ENCODE assay signal across 19 cellular contexts in the genomic region with DNA sequence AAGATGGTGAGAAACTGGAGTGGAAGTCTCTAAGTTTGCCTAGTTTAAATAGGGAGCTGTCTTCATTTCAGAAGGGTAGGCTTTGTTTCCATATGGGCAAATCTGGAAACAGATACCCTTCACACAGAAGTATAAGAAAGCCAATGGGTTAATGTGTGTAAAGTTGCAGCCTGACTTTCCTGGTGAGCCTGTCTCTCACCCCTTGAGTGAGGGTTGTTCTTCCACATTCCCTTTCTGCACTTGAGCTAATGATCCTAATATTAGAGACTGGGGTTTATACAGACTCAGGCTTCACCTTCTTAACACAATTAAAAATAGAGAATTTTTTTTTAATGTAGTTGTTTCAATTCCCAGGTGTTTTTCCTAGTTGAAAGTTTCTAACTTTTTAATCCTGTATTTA.
DNase-seq lines count a peak whose midpoint lies in the region; TF ChIP-seq lines count a peak whose summit lies in the region.
"Had no signal": no experiment of that assay in that cellular context is flagged by ENCODE, and none has a peak within 500 bp of the region (broad histone marks: within the 10 kb centered on the region; RNA-seq: fewer than 3 reads in every experiment).

No MANE protein-coding gene starts in this region.

- H3K79me2 ChIP-seq in PC-9 (ENCODE audit: low read depth), result peaks cover 54% of the 10 kb centered on the region

- no peak overlapping the region for H3K4me3 Mint-ChIP-seq in progenitor cell of endocrine pancreas (ENCODE audit: low read depth)
- H3K4me3 Mint-ChIP-seq: CD8-positive, alpha-beta T cell; HFFc6 had no signal

- no peak for TF ChIP-seq CTCF in A673 (conservative IDR thresholded peaks at IDR 0.05; ENCODE audit: low read depth, low read length)
- TF ChIP-seq CTCF in PC-9 (conservative IDR thresholded peaks at IDR 0.05), result no peak
- no peak for TF ChIP-seq CTCF in progenitor cell of endocrine pancreas (IDR thresholded peaks at IDR 0.05; ENCODE audit: unreplicated experiment)

- no peaks in the 10 kb centered on the region for H3K9me3 ChIP-seq in A673 (ENCODE audit: low read depth, low read length, poor library complexity, severe bottlenecking)
- H3K9me3 ChIP-seq in PC-9 (ENCODE audit: insufficient read depth, low read depth), result no peaks in the 10 kb centered on the region
- H3K9me3 ChIP-seq: MG63 had no signal

- POLR2A ChIA-PET in A673 (lab: Charles Lee; ENCODE audit: low non-redundant PET) (no interaction called here), PC-9 (lab: Charles Lee; ENCODE audit: unreplicated experiment) (interaction anchor here (0.5 kb wide), 1 partner anchor 182 kb away, joined by 4 read pairs; no protein-coding TSS in a partner anchor)

- H4K20me1 ChIP-seq in PC-9 (ENCODE audit: insufficient read depth), result peaks cover 8% of the 10 kb centered on the region; the same call in 1 of the 2 replicates

- DNase-seq in A673 (ENCODE audit: low spot score) (no peak), PC-9 (no peak), islet precursor cell (peak; percentile 6), progenitor cell of endocrine pancreas (ENCODE audit: low spot score, unreplicated experiment) (no peak), HCEC 1CT (no peak), NCI-H2029 (lab: John Stamatoyannopoulos, UW) (no peak)
- no peak for DNase-seq in activated naive CD4-positive, alpha-beta T cell treated with anti-CD3 and anti-CD28 coated beads, Interleukin-2, amount 50 U/mL, for 16 hours
- DNase-seq in activated CD4-positive, alpha-beta T cell treated with anti-CD3 and anti-CD28 coated beads for 4 hours, result no peak
- DNase-seq: ACHN; CD8-positive, alpha-beta T cell; DMS 273 treated with DMSO at 0.1 percent for 48 hours; HFFc6; MG63; NCI-H1105; NCI-H187; NCI-H446 treated with DMSO at 0.1 percent for 48 hours; NCI-H774; Right ventricle myocardium superior had no signal

- H3K4me1 ChIP-seq in A673 (ENCODE audit: insufficient read depth, low read length, poor library complexity, severe bottlenecking), result peaks cover 22% of the 10 kb centered on the region
- peaks cover 18% of the 10 kb centered on the region for H3K4me1 ChIP-seq in PC-9 (replicated peaks; ENCODE audit: insufficient read depth)

- H3K4me1 Mint-ChIP-seq in progenitor cell of endocrine pancreas (ENCODE audit: low read depth), result peaks cover 37% of the 10 kb centered on the region

- H3K27ac ChIP-seq in A673 (ENCODE audit: low read depth, low read length, poor library complexity, severe bottlenecking), result peak overlapping the region; percentile 61
- H3K27ac ChIP-seq in PC-9, result 0 out of 2 replicates have a peak overlapping the region, but pooled peaks have one; percentile 3
- H3K27ac ChIP-seq: KMS-11 had no signal

- no TSS peak for BruUV-seq in A673 (replicated peaks; lab: Mats Ljungman, UMichigan)
- BruUV-seq in PC-9 (replicated peaks; lab: Mats Ljungman, UMichigan), result no TSS peak

- no peaks in the 10 kb centered on the region for H3K9me2 ChIP-seq in PC-9 (ENCODE audit: insufficient read depth)

- H3K4me2 ChIP-seq in PC-9, result no peak overlapping the region
- H3K4me2 ChIP-seq: KMS-11 had no signal

- H3K4me3 ChIP-seq in A673 (ENCODE audit: low read depth, low read length, poor library complexity, severe bottlenecking) (no peak overlapping the region), PC-9 (no peak overlapping the region)
- H3K4me3 ChIP-seq: MG63 had no signal

- intact Hi-C loops in A673 (cut with micrococcal nuclease; ENCODE audit: unreplicated experiment) (no loop called here), PC-9 (cut with micrococcal nuclease; ENCODE audit: unreplicated experiment) (loop anchor here (5.0 kb wide), 1 partner anchor 43 kb away; no protein-coding TSS in a partner anchor)

- H3K36me3 Mint-ChIP-seq in progenitor cell of endocrine pancreas (ENCODE audit: insufficient read depth), result peaks cover 38% of the 10 kb centered on the region

- H3K9me3 Mint-ChIP-seq in progenitor cell of endocrine pancreas (ENCODE audit: low read depth), result no peaks in the 10 kb centered on the region
- H3K9me3 Mint-ChIP-seq: CD8-positive, alpha-beta T cell; HFFc6 had no signal

- H3K27ac Mint-ChIP-seq in progenitor cell of endocrine pancreas, result peak overlapping the region; percentile 54
- H3K27ac Mint-ChIP-seq: CD8-positive, alpha-beta T cell; HFFc6 had no signal

- H3K36me3 ChIP-seq in A673 (ENCODE audit: insufficient read depth, low read length, poor library complexity, severe bottlenecking), result peaks cover 24% of the 10 kb centered on the region
- H3K36me3 ChIP-seq in PC-9 (ENCODE audit: low read depth), result peaks cover 66% of the 10 kb centered on the region

- H3F3A ChIP-seq in PC-9 (ENCODE audit: insufficient read depth, low read depth), result 0 out of 2 replicates have a peak, but pooled peaks cover 14% of the 10 kb centered on the region

- H3K27me3 ChIP-seq in A673 (replicated peaks; ENCODE audit: insufficient read depth, low read depth, low read length, poor library complexity) (no peaks in the 10 kb centered on the region), PC-9 (ENCODE audit: insufficient read depth, low read depth) (no peaks in the 10 kb centered on the region)
- H3K27me3 ChIP-seq: MG63 had no signal

- no peaks in the 10 kb centered on the region for H3K27me3 Mint-ChIP-seq in progenitor cell of endocrine pancreas

- CTCF ChIA-PET in A673 (lab: Charles Lee) (no interaction called here), PC-9 (lab: Charles Lee) (interaction anchor here (0.6 kb wide), 1 partner anchor 9 kb away, joined by 5 read pairs; no protein-coding TSS in a partner anchor)

- no peak overlapping the region for H2AFZ ChIP-seq in PC-9
